In genomic region chr16:4309102-4309832, GRCh38 we compare ENCODE assay signal across 1 cellular context.
TF ChIP-seq lines count a peak whose summit lies in the region.

No MANE protein-coding gene starts in this region.

TF ChIP-seq in HCT116, 20 proteins besides CTCF, POLR2A, EP300 and RAD21 (continued from another document):
- TF ChIP-seq REST (IDR thresholded peaks at IDR 0.05; ENCODE audit: low read depth) (no peak), CBX3 (IDR thresholded peaks at IDR 0.05; ENCODE audit: low read depth) (no peak), JUND (IDR thresholded peaks at IDR 0.05) (no peak)
